In genomic region chr15:94229591-94230365, GRCh38 we compare ENCODE assay signal across 8 cellular contexts. TPM values are rescaled to one million over a fixed set of nuclear protein-coding genes. Genes with fewer than 3 reads are reported as not detected.
DNase-seq lines count a peak whose midpoint lies in the region; ATAC-seq and TF ChIP-seq lines count a peak whose summit lies in the region.

No MANE protein-coding gene starts in this region.

- H3K27me3 Mint-ChIP-seq in neural crest cell (ENCODE audit: low read depth): peaks cover 76% of the 10 kb centered on the region

- CTCF ChIA-PET in GM10248 (lab: Yijun Ruan, JAX): interaction anchor here (0.7 to 2.9 kb wide), 8 partner anchors 9 to 94 kb away, joined by 3 to 11 read pairs (median 5); no protein-coding TSS in a partner anchor

- H3K36me3 ChIP-seq in tibial artery: no peaks in the 10 kb centered on the region

- peaks cover 14% of the 10 kb centered on the region for H3K4me1 Mint-ChIP-seq in neural crest cell

- peak; percentile 51 for ATAC-seq in GM21619 (IDR thresholded peaks at IDR 0.05; ENCODE audit: unreplicated experiment)

- DNase-seq in GM10248 (ENCODE audit: extremely low spot score): peak; percentile 45
- peak; percentile 49 to 50 for DNase-seq in Kasumi-1 (lab: John Stamatoyannopoulos, UW)
- peak; percentile 63 to 68 for DNase-seq in activated T-cell treated with anti-CD3 and anti-CD28 coated beads, Interleukin-2, amount 50 U/mL, for 48 hours
- DNase-seq in neural crest cell (ENCODE audit: low read depth, low spot score): no peak
- DNase-seq in NCI-H1105 (lab: John Stamatoyannopoulos, UW): no peak
- no peak for DNase-seq in DMS79 (lab: John Stamatoyannopoulos, UW)
- DNase-seq in tibial artery: no peak

- no peaks in the 10 kb centered on the region for H3K9me3 Mint-ChIP-seq in neural crest cell

- H3K27me3 ChIP-seq in tibial artery: peaks cover 0 to 5% of the 10 kb centered on the region in 2 donors

- no peak overlapping the region for H3K27ac ChIP-seq in tibial artery

- POLR2A ChIA-PET in GM10248 (lab: Yijun Ruan, JAX): no interaction called here

- peaks cover 0 to 20% (median 3%) of the 10 kb centered on the region in 4 donors for H3K4me1 ChIP-seq in tibial artery

- H3K4me3 Mint-ChIP-seq in neural crest cell: peak overlapping the region; percentile 28

- intact Hi-C loops in tibial artery (cut with DNase I; ENCODE audit: low total_unique reads): no loop called here

- H3K4me3 ChIP-seq in tibial artery: no peak overlapping the region

- H3K9me3 ChIP-seq in tibial artery: no peaks in the 10 kb centered on the region

- no peak for TF ChIP-seq CTCF in GM10248 (IDR thresholded peaks at IDR 0.05; ENCODE audit: control extremely low read depth, extremely low read depth, low read depth, missing control alignments)
- no peak for TF ChIP-seq CTCF in neural crest cell (conservative IDR thresholded peaks at IDR 0.05)
- TF ChIP-seq CTCF in tibial artery (IDR thresholded peaks at IDR 0.05): no peak

- no peaks in the 10 kb centered on the region for H3K36me3 Mint-ChIP-seq in neural crest cell (ENCODE audit: low read depth)

- no peak overlapping the region for H3K27ac Mint-ChIP-seq in neural crest cell (ENCODE audit: unreplicated experiment)

RNA-seq across cellular contexts. Expression of gene MCTP2, which starts 1.6 kb away (rescaled TPM):
- total RNA-seq in neural crest cell: 0.25 and 0.35 TPM in 2 replicates

Comparison
In these comparisons a context has a peak if more than half of its experiments do, and no peak if none do; other contexts are left out.
1. DNase-seq: peak in GM10248 (single experiment), Kasumi-1 (2 of 2) and activated T-cell treated with anti-CD3 and anti-CD28 coated beads, Interleukin-2, amount 50 U/mL, for 48 hours (2 of 2); none in neural crest cell (single experiment), NCI-H1105 (single experiment), DMS79 (single experiment) and tibial artery (0 of 2).